Comparison of ENCODE assay signal across 26 cellular contexts in genomic region chr21:30426732-30427131, GRCh38. TPM values are rescaled to one million over a fixed set of nuclear protein-coding genes. Genes with fewer than 3 reads are reported as not detected.
"Had no signal": no experiment of that assay in that cellular context is flagged by ENCODE, and none has a peak within 500 bp of the region (broad histone marks: within the 10 kb centered on the region; RNA-seq: fewer than 3 reads in every experiment).

No MANE protein-coding gene starts in this region.

- H3K4me3 ChIP-seq: hepatocyte, left ventricle myocardium inferior, lower lobe of right lung, psoas muscle, right lobe of liver, suprapubic skin, thyroid gland, uterus had no signal

- H3K27ac Mint-ChIP-seq: dendritic cell treated with granulocyte-macrophage colony-stimulating factor and Interleukin-4, amounts not matched to agents 40 ng/mL and 50 ng/mL, for 4 days; immature natural killer cell; memory B cell; natural killer cell treated with Interleukin-12 subunit alpha and Interleukin-12 subunit beta and Interleukin-15 and Interleukin-18, amount 100 ng/mL, for 72 hours; stimulated activated effector memory CD8-positive, alpha-beta T cell treated with anti-CD3 and anti-CD28 coated beads, Interleukin-12 subunit alpha, Interleukin-12 subunit beta, amount 100 ng/mL, for 72 hours; type B pancreatic cell had no signal

- H3K4me1 Mint-ChIP-seq: immature natural killer cell; memory B cell; stimulated activated effector memory CD8-positive, alpha-beta T cell treated with anti-CD3 and anti-CD28 coated beads, Interleukin-12 subunit alpha, Interleukin-12 subunit beta, amount 100 ng/mL, for 72 hours had no signal

- H3K4me1 ChIP-seq: left ventricle myocardium inferior, lower lobe of right lung, parathyroid adenoma, psoas muscle, right lobe of liver, suprapubic skin, thyroid gland, uterus had no signal

- H3K27me3 Mint-ChIP-seq: dendritic cell treated with granulocyte-macrophage colony-stimulating factor and Interleukin-4, amounts not matched to agents 40 ng/mL and 50 ng/mL, for 4 days; memory B cell; natural killer cell treated with Interleukin-12 subunit alpha and Interleukin-12 subunit beta and Interleukin-15 and Interleukin-18, amount 100 ng/mL, for 72 hours had no signal

- DNase-seq: erythroblast; foreskin melanocyte; head of caudate nucleus; immature natural killer cell; left ventricle myocardium inferior; lower lobe of right lung; midbrain; psoas muscle; retina; right lobe of liver; stimulated activated CD4-positive, alpha-beta T cell treated with anti-CD3 and anti-CD28 coated beads, Interleukin-4, amount 100 ng/mL, for 1 hour; stimulated activated CD8-positive, alpha-beta memory T cell treated with anti-CD3 and anti-CD28 coated beads, Interleukin-4, amount 100 ng/mL, for 48 hours; stimulated activated naive CD8-positive, alpha-beta T cell treated with anti-CD3 and anti-CD28 coated beads, Interleukin-15, Interleukin-2, amounts not matched to agents 100 U/mL and 50 U/mL, for 24 hours; thyroid gland; uterus had no signal

- H3K79me2 ChIP-seq: hepatocyte, parathyroid adenoma had no signal

- ATAC-seq: lower lobe of right lung; natural killer cell treated with Interleukin-12 subunit alpha and Interleukin-12 subunit beta and Interleukin-15 and Interleukin-18, amount 100 ng/mL, for 72 hours; psoas muscle; right lobe of liver; stimulated activated effector memory CD8-positive, alpha-beta T cell treated with anti-CD3 and anti-CD28 coated beads, Interleukin-12 subunit alpha, Interleukin-12 subunit beta, amount 100 ng/mL, for 72 hours; stimulated activated naive CD8-positive, alpha-beta T cell treated with anti-CD3 and anti-CD28 coated beads, Interleukin-15, Interleukin-2, amounts not matched to agents 100 U/mL and 50 U/mL, for 24 hours had no signal

- H3K4me2 ChIP-seq: hepatocyte had no signal

- H3K36me3 Mint-ChIP-seq: immature natural killer cell; memory B cell; natural killer cell treated with Interleukin-12 subunit alpha and Interleukin-12 subunit beta and Interleukin-15 and Interleukin-18, amount 100 ng/mL, for 72 hours; stimulated activated effector memory CD8-positive, alpha-beta T cell treated with anti-CD3 and anti-CD28 coated beads, Interleukin-12 subunit alpha, Interleukin-12 subunit beta, amount 100 ng/mL, for 72 hours; type B pancreatic cell had no signal

- H3K9me3 ChIP-seq: left ventricle myocardium inferior, lower lobe of right lung, psoas muscle, right lobe of liver, suprapubic skin, thyroid gland, uterus had no signal

- H3K9me3 Mint-ChIP-seq: dendritic cell treated with granulocyte-macrophage colony-stimulating factor and Interleukin-4, amounts not matched to agents 40 ng/mL and 50 ng/mL, for 4 days; type B pancreatic cell had no signal

- H3K27ac ChIP-seq: hepatocyte, left ventricle myocardium inferior, lower lobe of right lung, parathyroid adenoma, psoas muscle, right lobe of liver, suprapubic skin, thyroid gland, uterus had no signal

- H3K4me3 Mint-ChIP-seq: dendritic cell treated with granulocyte-macrophage colony-stimulating factor and Interleukin-4, amounts not matched to agents 40 ng/mL and 50 ng/mL, for 4 days; immature natural killer cell; memory B cell; natural killer cell treated with Interleukin-12 subunit alpha and Interleukin-12 subunit beta and Interleukin-15 and Interleukin-18, amount 100 ng/mL, for 72 hours; stimulated activated effector memory CD8-positive, alpha-beta T cell treated with anti-CD3 and anti-CD28 coated beads, Interleukin-12 subunit alpha, Interleukin-12 subunit beta, amount 100 ng/mL, for 72 hours; type B pancreatic cell had no signal

- H3K9ac ChIP-seq: parathyroid adenoma had no signal

- H2AFZ ChIP-seq: hepatocyte, parathyroid adenoma had no signal

- H3K36me3 ChIP-seq: left ventricle myocardium inferior, lower lobe of right lung, right lobe of liver, suprapubic skin, thyroid gland, uterus had no signal

- H3K27me3 ChIP-seq: hepatocyte, right lobe of liver, thyroid gland, uterus had no signal

RNA-seq across cellular contexts. Expression of gene KRTAP13-3, which starts 1.0 kb away (rescaled TPM):
- total RNA-seq: endothelial cell of umbilical vein; hepatocyte; left ventricle myocardium inferior; lower lobe of right lung; natural killer cell treated with Interleukin-12 subunit alpha and Interleukin-12 subunit beta and Interleukin-15 and Interleukin-18, amount 100 ng/mL, for 72 hours; omental fat pad; psoas muscle; right lobe of liver; suprapubic skin; thyroid gland; uterus had no signal
- polyA plus RNA-seq: endothelial cell of umbilical vein, hepatocyte, immature natural killer cell, keratinocyte, psoas muscle had no signal

RNA-seq across cellular contexts. Expression of gene KRTAP13-4, which starts 3.3 kb away (rescaled TPM):
- total RNA-seq: endothelial cell of umbilical vein; hepatocyte; left ventricle myocardium inferior; lower lobe of right lung; natural killer cell treated with Interleukin-12 subunit alpha and Interleukin-12 subunit beta and Interleukin-15 and Interleukin-18, amount 100 ng/mL, for 72 hours; omental fat pad; psoas muscle; right lobe of liver; suprapubic skin; thyroid gland; uterus had no signal
- polyA plus RNA-seq: endothelial cell of umbilical vein, hepatocyte, immature natural killer cell, keratinocyte, psoas muscle had no signal

RNA-seq across cellular contexts. Expression of gene KRTAP15-1, which starts 13.3 kb away (rescaled TPM):
- total RNA-seq: endothelial cell of umbilical vein; hepatocyte; left ventricle myocardium inferior; lower lobe of right lung; natural killer cell treated with Interleukin-12 subunit alpha and Interleukin-12 subunit beta and Interleukin-15 and Interleukin-18, amount 100 ng/mL, for 72 hours; omental fat pad; psoas muscle; right lobe of liver; suprapubic skin; thyroid gland; uterus had no signal
- polyA plus RNA-seq: endothelial cell of umbilical vein, hepatocyte, immature natural killer cell, keratinocyte, psoas muscle had no signal

RNA-seq across cellular contexts. Expression of gene KRTAP13-1, which starts 30.9 kb away (rescaled TPM):
- total RNA-seq: endothelial cell of umbilical vein; hepatocyte; left ventricle myocardium inferior; lower lobe of right lung; natural killer cell treated with Interleukin-12 subunit alpha and Interleukin-12 subunit beta and Interleukin-15 and Interleukin-18, amount 100 ng/mL, for 72 hours; omental fat pad; psoas muscle; right lobe of liver; thyroid gland; uterus had no signal
- polyA plus RNA-seq: endothelial cell of umbilical vein, hepatocyte, immature natural killer cell, keratinocyte, psoas muscle had no signal

RNA-seq across cellular contexts. Expression of gene KRTAP19-1, which starts 53.4 kb away (rescaled TPM):
- total RNA-seq: endothelial cell of umbilical vein; hepatocyte; left ventricle myocardium inferior; lower lobe of right lung; natural killer cell treated with Interleukin-12 subunit alpha and Interleukin-12 subunit beta and Interleukin-15 and Interleukin-18, amount 100 ng/mL, for 72 hours; omental fat pad; psoas muscle; right lobe of liver; thyroid gland; uterus had no signal
- polyA plus RNA-seq: endothelial cell of umbilical vein, hepatocyte, immature natural killer cell, psoas muscle had no signal
